ENCODE assay signal across 17 cellular contexts in genomic region chr7:157239571-157240270, GRCh38.
"Had no signal": no experiment of that assay in that cellular context is flagged by ENCODE, and none has a peak within 500 bp of the region (broad histone marks: within the 10 kb centered on the region; RNA-seq: fewer than 3 reads in every experiment).

No MANE protein-coding gene starts in this region.

- H3K27me3 ChIP-seq: dorsolateral prefrontal cortex, esophagus muscularis mucosa, transverse colon had no signal

- H3K27me3 Mint-ChIP-seq: activated B cell treated with CpG ODN at 0.5 μM for 24 hours; activated CD4-positive, alpha-beta T cell treated with anti-CD3 and anti-CD28 coated beads, Interleukin-2, amount 10 ng/mL, durations not matched to agents 7 days and 5 days; activated naive CD8-positive, alpha-beta T cell treated with anti-CD3 and anti-CD28 coated beads, Interleukin-2, amount 10 ng/mL, durations not matched to agents 7 days and 5 days; naive thymus-derived CD8-positive, alpha-beta T cell had no signal

- H3K9me3 Mint-ChIP-seq: activated B cell treated with CpG ODN at 0.5 μM for 24 hours; activated CD4-positive, alpha-beta T cell treated with anti-CD3 and anti-CD28 coated beads, Interleukin-2, amount 10 ng/mL, durations not matched to agents 7 days and 5 days; activated naive CD8-positive, alpha-beta T cell treated with anti-CD3 and anti-CD28 coated beads, Interleukin-2, amount 10 ng/mL, durations not matched to agents 7 days and 5 days; naive thymus-derived CD8-positive, alpha-beta T cell had no signal

- H3K4me1 Mint-ChIP-seq: activated B cell treated with CpG ODN at 0.5 μM for 24 hours; activated CD4-positive, alpha-beta T cell treated with anti-CD3 and anti-CD28 coated beads, Interleukin-2, amount 10 ng/mL, durations not matched to agents 7 days and 5 days; activated naive CD8-positive, alpha-beta T cell treated with anti-CD3 and anti-CD28 coated beads, Interleukin-2, amount 10 ng/mL, durations not matched to agents 7 days and 5 days had no signal

- H3K4me3 Mint-ChIP-seq: activated B cell treated with CpG ODN at 0.5 μM for 24 hours; activated CD4-positive, alpha-beta T cell treated with anti-CD3 and anti-CD28 coated beads, Interleukin-2, amount 10 ng/mL, durations not matched to agents 7 days and 5 days; activated naive CD8-positive, alpha-beta T cell treated with anti-CD3 and anti-CD28 coated beads, Interleukin-2, amount 10 ng/mL, durations not matched to agents 7 days and 5 days; stimulated activated effector memory CD8-positive, alpha-beta T cell treated with anti-CD3 and anti-CD28 coated beads, Interleukin-12 subunit alpha, Interleukin-12 subunit beta, amount 100 ng/mL, for 72 hours had no signal

- H3K4me3 ChIP-seq: dorsolateral prefrontal cortex, esophagus muscularis mucosa, mucosa of descending colon, transverse colon had no signal

- ATAC-seq: left colon; mucosa of descending colon; naive thymus-derived CD8-positive, alpha-beta T cell; right cardiac atrium; stimulated activated effector memory CD8-positive, alpha-beta T cell treated with anti-CD3 and anti-CD28 coated beads, Interleukin-12 subunit alpha, Interleukin-12 subunit beta, amount 100 ng/mL, for 72 hours had no signal

- FAIRE-seq: small intestine had no signal

- H3K4me1 ChIP-seq: esophagus muscularis mucosa, transverse colon had no signal

- H3K27ac Mint-ChIP-seq: activated B cell treated with CpG ODN at 0.5 μM for 24 hours; activated CD4-positive, alpha-beta T cell treated with anti-CD3 and anti-CD28 coated beads, Interleukin-2, amount 10 ng/mL, durations not matched to agents 7 days and 5 days; activated naive CD8-positive, alpha-beta T cell treated with anti-CD3 and anti-CD28 coated beads, Interleukin-2, amount 10 ng/mL, durations not matched to agents 7 days and 5 days had no signal

- H3K27ac ChIP-seq: dorsolateral prefrontal cortex, esophagus muscularis mucosa, transverse colon had no signal

- H3K9me3 ChIP-seq: esophagus muscularis mucosa, mucosa of descending colon, transverse colon had no signal

- H3K36me3 ChIP-seq: transverse colon had no signal

- DNase-seq: activated B cell treated with CpG ODN at 0.5 μM for 24 hours; activated CD4-positive, alpha-beta T cell treated with anti-CD3 and anti-CD28 coated beads, Interleukin-2, amount 10 ng/mL, durations not matched to agents 7 days and 5 days; activated effector memory CD4-positive, alpha-beta T cell treated with Interleukin-2 at 50 U/mL for 16 hours; activated naive CD8-positive, alpha-beta T cell treated with anti-CD3 and anti-CD28 coated beads, Interleukin-2, amount 10 ng/mL, durations not matched to agents 7 days and 5 days; activated T-cell treated with anti-CD3 and anti-CD28 coated beads, Interleukin-2, amount 50 U/mL, for 1 hour; dorsolateral prefrontal cortex; foreskin fibroblast; left colon; mucosa of descending colon; naive thymus-derived CD8-positive, alpha-beta T cell; posterior cingulate gyrus; right cardiac atrium; small intestine; substantia nigra; transverse colon had no signal
